ENCODE assay signal across 31 cellular contexts in the genomic region with DNA sequence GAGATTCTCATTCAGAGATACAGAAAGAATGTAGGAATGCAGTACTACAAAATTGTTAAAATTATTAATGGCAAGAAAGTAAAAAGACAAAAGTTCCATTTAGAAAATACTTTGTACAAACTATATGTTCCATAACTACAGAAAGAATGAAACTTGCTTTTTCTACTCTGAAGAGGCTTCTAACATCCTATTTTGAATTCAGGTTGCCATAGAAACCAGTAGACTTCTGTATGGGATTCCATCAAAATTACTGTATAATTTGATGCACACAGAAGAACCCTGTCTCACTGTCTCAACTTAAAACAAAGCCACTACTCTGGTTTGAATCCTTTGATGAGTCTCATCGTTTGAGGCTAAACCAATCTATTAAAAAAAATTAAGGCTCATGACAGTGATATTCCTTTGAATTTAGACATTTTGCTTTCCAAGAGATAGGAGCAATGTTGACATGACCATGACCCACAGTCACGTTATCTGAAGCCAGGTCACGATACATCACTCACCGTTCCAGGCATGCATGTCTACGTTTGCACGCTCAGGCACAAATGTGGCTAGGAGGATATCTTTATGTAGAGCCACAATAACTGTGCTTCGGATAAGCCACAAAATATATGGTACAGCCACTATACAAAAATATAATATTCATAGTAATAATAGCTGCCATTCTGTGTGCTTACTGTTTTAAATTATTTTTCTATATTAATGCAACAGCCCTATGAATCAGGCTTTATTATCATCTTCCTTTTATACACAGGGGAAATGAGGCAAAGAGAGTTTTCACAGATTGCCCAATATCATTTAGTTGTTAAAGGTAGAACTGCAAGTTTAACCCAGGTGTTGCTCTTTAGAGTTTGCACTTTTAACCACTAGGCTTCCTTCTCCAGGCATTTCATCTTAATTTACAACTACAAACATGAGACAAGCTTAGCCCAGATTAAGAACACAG.
"Had no signal": no experiment of that assay in that cellular context is flagged by ENCODE, and none has a peak within 500 bp of the region (broad histone marks: within the 10 kb centered on the region; RNA-seq: fewer than 3 reads in every experiment).

No MANE protein-coding gene starts in this region.

- H3K4me1 ChIP-seq: adrenal gland, body of pancreas, breast epithelium had no signal

- H3K27ac ChIP-seq: adrenal gland, body of pancreas, brain microvascular endothelial cell, breast epithelium, VCaP had no signal

- H3K4me3 ChIP-seq: adrenal gland, body of pancreas, breast epithelium had no signal

- H3K36me3 ChIP-seq: adrenal gland, brain microvascular endothelial cell, breast epithelium had no signal

- DNase-seq: activated B cell treated with CpG ODN at 0.5 μM for 24 hours; activated CD4-positive, alpha-beta memory T cell treated with anti-CD3 and anti-CD28 coated beads for 36 hours; activated CD4-positive, alpha-beta T cell treated with anti-CD3 and anti-CD28 coated beads for 4 hours; activated CD4-positive, alpha-beta T cell treated with anti-CD3 and anti-CD28 coated beads, Interleukin-2, amount 10 ng/mL, durations not matched to agents 24 days and 14 days; activated CD4-positive, alpha-beta T cell treated with anti-CD3 and anti-CD28 coated beads, Interleukin-2, amount 50 U/mL, for 1 hour; activated CD4-positive, alpha-beta T cell treated with anti-CD3 and anti-CD28 coated beads, Interleukin-2, amount 50 U/mL, for 4 hours; activated CD4-positive, CD25-positive, alpha-beta regulatory T cell treated with anti-CD3 and anti-CD28 coated beads, Interleukin-2, amount 50 U/mL, for 72 hours; activated CD8-positive, alpha-beta memory T cell treated with anti-CD3 and anti-CD28 coated beads, Interleukin-2, amount 50 U/mL, for 4 hours; activated CD8-positive, alpha-beta T cell treated with anti-CD3 and anti-CD28 coated beads for 36 hours; activated effector memory CD4-positive, alpha-beta T cell treated with anti-CD3 and anti-CD28 coated beads, Interleukin-2, amount 50 U/mL, for 16 hours; activated gamma-delta T cell treated with Interleukin-2 at 50 U/mL for 16 hours; activated naive CD4-positive, alpha-beta T cell; activated naive CD4-positive, alpha-beta T cell treated with anti-CD3 and anti-CD28 coated beads for 36 hours; activated naive CD4-positive, alpha-beta T cell treated with anti-CD3 and anti-CD28 coated beads, Interleukin-2, amount 50 U/mL, for 16 hours; activated naive CD8-positive, alpha-beta T cell treated with anti-CD3 and anti-CD28 coated beads for 36 hours; activated T-cell treated with anti-CD3 and anti-CD28 coated beads for 4 hours; activated T-cell treated with anti-CD3 and anti-CD28 coated beads, Interleukin-2, amount 50 U/mL, for 1 hour; activated T-cell treated with anti-CD3 and anti-CD28 coated beads, Interleukin-2, amount 50 U/mL, for 4 hours; activated T-cell treated with anti-CD3 and anti-CD28 coated beads, Interleukin-2, amount 50 U/mL, for 72 hours; amniotic stem cell; aorta; body of pancreas; brain microvascular endothelial cell; central memory CD4-positive, alpha-beta T cell; T-helper 2 cell; T-helper 9 cell had no signal

- ATAC-seq: activated CD8-positive, alpha-beta T cell treated with anti-CD3 and anti-CD28 coated beads for 36 hours; activated naive CD4-positive, alpha-beta T cell treated with anti-CD3 and anti-CD28 coated beads, Interleukin-2, amount 50 U/mL, for 72 hours; activated T-cell treated with anti-CD3 and anti-CD28 coated beads, Interleukin-2, amount 50 U/mL, for 4 hours; activated T-cell treated with anti-CD3 and anti-CD28 coated beads, Interleukin-2, amount 50 U/mL, for 72 hours; activated T-helper 17 cell treated with anti-CD3 and anti-CD28 coated beads, Interleukin-2, amount 50 U/mL, for 72 hours; body of pancreas had no signal

- H3K9me3 ChIP-seq: adrenal gland, body of pancreas, breast epithelium had no signal

- H3K27me3 ChIP-seq: adrenal gland, body of pancreas, breast epithelium had no signal
